Comparison of ENCODE assay signal across 2 cellular contexts in genomic region chr1:19505694-19506457, GRCh38.
TF ChIP-seq lines count a peak whose summit lies in the region.

No MANE protein-coding gene starts in this region.

TF ChIP-seq in liver, 16 proteins besides CTCF, POLR2A, EP300 and RAD21 (continued from another document):
- TF ChIP-seq, protein P1, sequence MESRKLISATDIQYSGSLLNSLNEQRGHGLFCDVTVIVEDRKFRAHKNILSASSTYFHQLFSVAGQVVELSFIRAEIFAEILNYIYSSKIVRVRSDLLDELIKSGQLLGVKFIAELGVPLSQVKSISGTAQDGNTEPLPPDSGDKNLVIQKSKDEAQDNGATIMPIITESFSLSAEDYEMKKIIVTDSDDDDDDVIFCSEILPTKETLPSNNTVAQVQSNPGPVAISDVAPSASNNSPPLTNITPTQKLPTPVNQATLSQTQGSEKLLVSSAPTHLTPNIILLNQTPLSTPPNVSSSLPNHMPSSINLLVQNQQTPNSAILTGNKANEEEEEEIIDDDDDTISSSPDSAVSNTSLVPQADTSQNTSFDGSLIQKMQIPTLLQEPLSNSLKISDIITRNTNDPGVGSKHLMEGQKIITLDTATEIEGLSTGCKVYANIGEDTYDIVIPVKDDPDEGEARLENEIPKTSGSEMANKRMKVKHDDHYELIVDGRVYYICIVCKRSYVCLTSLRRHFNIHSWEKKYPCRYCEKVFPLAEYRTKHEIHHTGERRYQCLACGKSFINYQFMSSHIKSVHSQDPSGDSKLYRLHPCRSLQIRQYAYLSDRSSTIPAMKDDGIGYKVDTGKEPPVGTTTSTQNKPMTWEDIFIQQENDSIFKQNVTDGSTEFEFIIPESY (IDR thresholded peaks at IDR 0.05), result no peak
- no peak for TF ChIP-seq EGR1 (IDR thresholded peaks at IDR 0.05; ENCODE audit: low read depth in 2 of 2)
- no peak for TF ChIP-seq HNF4G (IDR thresholded peaks at IDR 0.05)
- no peak for TF ChIP-seq NR2F2 (IDR thresholded peaks at IDR 0.05)
- no peak for TF ChIP-seq GABPA (IDR thresholded peaks at IDR 0.05 in 1 of 2, conservative IDR thresholded peaks at IDR 0.05 in 1 of 2)
- no peak for TF ChIP-seq HNF4A (conservative IDR thresholded peaks at IDR 0.05)

TF ChIP-seq in HepG2, 621 proteins besides CTCF, POLR2A, EP300 and RAD21 (continued from another document):
- TF ChIP-seq BCL6 (CRISPR knock-in tag; IDR thresholded peaks at IDR 0.05), result no peak
- TF ChIP-seq HOXA5 (CRISPR knock-in tag; IDR thresholded peaks at IDR 0.05), result no peak
- no peak for TF ChIP-seq ATM (IDR thresholded peaks at IDR 0.05; ENCODE audit: borderline replicate concordance)
- TF ChIP-seq ZNF563 (CRISPR knock-in tag; IDR thresholded peaks at IDR 0.05), result no peak
- TF ChIP-seq SATB2 (CRISPR knock-in tag; IDR thresholded peaks at IDR 0.05), result no peak
- TF ChIP-seq PAF1 (CRISPR knock-in tag; IDR thresholded peaks at IDR 0.05), result no peak
- TF ChIP-seq, protein P2, sequence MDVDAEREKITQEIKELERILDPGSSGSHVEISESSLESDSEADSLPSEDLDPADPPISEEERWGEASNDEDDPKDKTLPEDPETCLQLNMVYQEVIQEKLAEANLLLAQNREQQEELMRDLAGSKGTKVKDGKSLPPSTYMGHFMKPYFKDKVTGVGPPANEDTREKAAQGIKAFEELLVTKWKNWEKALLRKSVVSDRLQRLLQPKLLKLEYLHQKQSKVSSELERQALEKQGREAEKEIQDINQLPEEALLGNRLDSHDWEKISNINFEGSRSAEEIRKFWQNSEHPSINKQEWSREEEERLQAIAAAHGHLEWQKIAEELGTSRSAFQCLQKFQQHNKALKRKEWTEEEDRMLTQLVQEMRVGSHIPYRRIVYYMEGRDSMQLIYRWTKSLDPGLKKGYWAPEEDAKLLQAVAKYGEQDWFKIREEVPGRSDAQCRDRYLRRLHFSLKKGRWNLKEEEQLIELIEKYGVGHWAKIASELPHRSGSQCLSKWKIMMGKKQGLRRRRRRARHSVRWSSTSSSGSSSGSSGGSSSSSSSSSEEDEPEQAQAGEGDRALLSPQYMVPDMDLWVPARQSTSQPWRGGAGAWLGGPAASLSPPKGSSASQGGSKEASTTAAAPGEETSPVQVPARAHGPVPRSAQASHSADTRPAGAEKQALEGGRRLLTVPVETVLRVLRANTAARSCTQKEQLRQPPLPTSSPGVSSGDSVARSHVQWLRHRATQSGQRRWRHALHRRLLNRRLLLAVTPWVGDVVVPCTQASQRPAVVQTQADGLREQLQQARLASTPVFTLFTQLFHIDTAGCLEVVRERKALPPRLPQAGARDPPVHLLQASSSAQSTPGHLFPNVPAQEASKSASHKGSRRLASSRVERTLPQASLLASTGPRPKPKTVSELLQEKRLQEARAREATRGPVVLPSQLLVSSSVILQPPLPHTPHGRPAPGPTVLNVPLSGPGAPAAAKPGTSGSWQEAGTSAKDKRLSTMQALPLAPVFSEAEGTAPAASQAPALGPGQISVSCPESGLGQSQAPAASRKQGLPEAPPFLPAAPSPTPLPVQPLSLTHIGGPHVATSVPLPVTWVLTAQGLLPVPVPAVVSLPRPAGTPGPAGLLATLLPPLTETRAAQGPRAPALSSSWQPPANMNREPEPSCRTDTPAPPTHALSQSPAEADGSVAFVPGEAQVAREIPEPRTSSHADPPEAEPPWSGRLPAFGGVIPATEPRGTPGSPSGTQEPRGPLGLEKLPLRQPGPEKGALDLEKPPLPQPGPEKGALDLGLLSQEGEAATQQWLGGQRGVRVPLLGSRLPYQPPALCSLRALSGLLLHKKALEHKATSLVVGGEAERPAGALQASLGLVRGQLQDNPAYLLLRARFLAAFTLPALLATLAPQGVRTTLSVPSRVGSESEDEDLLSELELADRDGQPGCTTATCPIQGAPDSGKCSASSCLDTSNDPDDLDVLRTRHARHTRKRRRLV (CRISPR knock-in tag; IDR thresholded peaks at IDR 0.05), result no peak
- TF ChIP-seq ZNF605 (CRISPR knock-in tag; IDR thresholded peaks at IDR 0.05), result no peak
- no peak for TF ChIP-seq ELF4 (CRISPR knock-in tag; IDR thresholded peaks at IDR 0.05; ENCODE audit: borderline replicate concordance)
- TF ChIP-seq, protein P3, sequence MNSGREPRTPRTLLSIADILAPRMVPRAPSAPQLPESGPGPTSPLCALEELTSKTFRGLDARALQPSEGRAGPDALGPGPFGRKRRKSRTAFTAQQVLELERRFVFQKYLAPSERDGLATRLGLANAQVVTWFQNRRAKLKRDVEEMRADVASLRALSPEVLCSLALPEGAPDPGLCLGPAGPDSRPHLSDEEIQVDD (CRISPR knock-in tag; IDR thresholded peaks at IDR 0.05; ENCODE audit: borderline replicate concordance), result no peak
